18 cellular contexts compared by ENCODE assay signal in the genomic region with DNA sequence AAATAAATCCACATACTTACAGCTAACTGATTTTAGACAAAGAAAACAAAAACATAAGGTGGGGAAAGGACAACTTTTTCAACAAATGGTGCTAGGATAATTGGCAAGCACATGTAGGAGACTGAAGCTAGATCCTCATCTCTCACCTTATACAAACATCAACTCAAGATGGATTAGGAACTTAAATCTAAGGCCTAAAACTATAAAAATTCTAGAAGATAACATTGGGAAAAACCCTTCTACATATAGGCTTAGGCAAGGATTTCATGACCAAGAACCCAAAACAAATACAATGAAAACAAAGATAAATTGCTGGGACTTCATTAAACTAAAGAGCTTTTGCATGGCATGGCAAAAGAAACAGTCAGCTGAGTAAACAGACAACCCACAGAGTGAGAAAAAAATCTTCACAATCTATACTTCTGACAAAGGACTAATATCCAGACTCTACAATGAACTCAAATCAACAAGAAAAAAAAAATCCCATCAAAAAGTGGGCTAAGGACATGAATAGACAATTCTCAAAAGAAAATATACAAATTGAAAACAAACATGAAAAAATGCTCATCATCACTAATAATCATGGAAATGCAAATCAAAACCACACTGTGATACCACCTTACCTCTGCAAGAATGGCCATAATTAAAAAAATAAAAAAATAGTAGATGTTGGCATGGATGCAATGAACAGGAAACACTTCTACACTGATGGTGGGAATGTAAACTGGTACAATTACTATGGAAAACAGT. TPM values are rescaled to one million over a fixed set of nuclear protein-coding genes. Genes with fewer than 3 reads are reported as not detected.
DNase-seq lines count a peak whose midpoint lies in the region; ATAC-seq and TF ChIP-seq lines count a peak whose summit lies in the region.
"Had no signal": no experiment of that assay in that cellular context is flagged by ENCODE, and none has a peak within 500 bp of the region (broad histone marks: within the 10 kb centered on the region; RNA-seq: fewer than 3 reads in every experiment).

No MANE protein-coding gene starts in this region.

- H3K4me3 ChIP-seq in left lung, result no peak overlapping the region
- H3K4me3 ChIP-seq: BLaER1, GM12878, GM23338 had no signal

- H3K4me3 Mint-ChIP-seq in T-cell, result no peak overlapping the region
- H3K4me3 Mint-ChIP-seq: CD8-positive, alpha-beta memory T cell; GM23338 had no signal

- peaks cover 0 to 3% of the 10 kb centered on the region in 2 donors for H3K27me3 Mint-ChIP-seq in T-cell

- TF ChIP-seq CTCF in left lung (IDR thresholded peaks at IDR 0.05), result no peak

- ATAC-seq in left lobe of liver, result peak; percentile 2
- ATAC-seq in left lung, result no peak
- ATAC-seq in T-cell (replicated peaks in 1 of 4), result no peak
- ATAC-seq: GM12878, GM23338 had no signal

- no peaks in the 10 kb centered on the region for H3K4me1 ChIP-seq in left lung
- H3K4me1 ChIP-seq: BLaER1 had no signal

- CTCF ChIA-PET in T-cell (lab: Charles Lee), result no interaction called here

- no peak overlapping the region for H3K27ac ChIP-seq in left lung
- H3K27ac ChIP-seq: BLaER1 had no signal

- no peaks in the 10 kb centered on the region for H3K36me3 ChIP-seq in left lung
- H3K36me3 ChIP-seq: BLaER1 had no signal

- no peak overlapping the region for H3K27ac Mint-ChIP-seq in T-cell
- H3K27ac Mint-ChIP-seq: CD8-positive, alpha-beta memory T cell; GM23338 had no signal

- no peaks in the 10 kb centered on the region for H3K4me1 Mint-ChIP-seq in T-cell
- H3K4me1 Mint-ChIP-seq: CD8-positive, alpha-beta memory T cell; GM23338 had no signal

- H3K9me3 ChIP-seq in left lung, result no peaks in the 10 kb centered on the region
- H3K9me3 ChIP-seq: BLaER1 had no signal

- intact Hi-C loops in left lung (cut with DNase I), result no loop called here

- H3K36me3 Mint-ChIP-seq in T-cell, result no peaks in the 10 kb centered on the region
- H3K36me3 Mint-ChIP-seq: CD8-positive, alpha-beta memory T cell had no signal

- H3K27me3 ChIP-seq in left lung, result no peaks in the 10 kb centered on the region
- H3K27me3 ChIP-seq: BLaER1 had no signal

- DNase-seq in NCI-H1417 (lab: John Stamatoyannopoulos, UW) (peak in 2 of 3 experiments; percentile 19 to 58), NCI-H1417 treated with DMSO at 0.1 percent for 48 hours (lab: John Stamatoyannopoulos, UW) (no peak), COR-L47 (lab: John Stamatoyannopoulos, UW) (peak; percentile 2), NCI-H146 treated with DMSO at 0.1 percent for 48 hours (lab: John Stamatoyannopoulos, UW; ENCODE audit: unreplicated experiment) (peak; percentile 55), left lobe of liver (ENCODE audit: low spot score) (no peak), left lung (no peak), HCEC 1CT (no peak), T-cell (no peak)
- DNase-seq: 8988T; AML-193; CD8-positive, alpha-beta memory T cell; DMS79; H7 had no signal

- POLR2A ChIA-PET in T-cell (lab: Charles Lee), result no interaction called here

- H3K9me3 Mint-ChIP-seq in T-cell, result no peaks in the 10 kb centered on the region
- H3K9me3 Mint-ChIP-seq: CD8-positive, alpha-beta memory T cell; GM23338 had no signal

RNA-seq across cellular contexts. Expression of gene AFP, which starts 14.1 kb away (rescaled TPM):
- total RNA-seq in left lobe of liver, result 3.3 TPM
- under 1 TPM in 1 of 2 donors, not detected in 1; 0.73 TPM for total RNA-seq in left lung
- 1 to 10 TPM in 3 of 5 donors, not detected in 2; 1.6 to 3.6 (median 2.5) TPM for total RNA-seq in T-cell
- total RNA-seq: CD8-positive, alpha-beta memory T cell; G401; HT-29 had no signal

RNA-seq across cellular contexts. Expression of gene ALB, which starts 17.8 kb away (rescaled TPM):
- total RNA-seq in left lobe of liver (99,767 TPM), left lung (under 1 TPM in 1 of 2 donors, not detected in 1; 0.99 TPM), T-cell (10 to 100 TPM in 3 of 5 donors, not detected in 2; 30.4 to 58.6 (median 33.6) TPM)
- total RNA-seq: CD8-positive, alpha-beta memory T cell; G401; GM23338; HT-29 had no signal

RNA-seq across cellular contexts. Expression of gene AFM, which starts 59.7 kb away (rescaled TPM):
- total RNA-seq in left lobe of liver (208 TPM), left lung (not detected), T-cell (under 1 TPM in 1 of 5 donors, not detected in 4; 0.18 TPM)
- total RNA-seq: CD8-positive, alpha-beta memory T cell; G401; GM12878; GM23338; H7; HT-29 had no signal

Comparison
In these comparisons a context has a peak if more than half of its experiments do, and no peak if none do; other contexts are left out.
1. DNase-seq: peak in NCI-H1417 (2 of 3), COR-L47 (single experiment) and NCI-H146 treated with DMSO at 0.1 percent for 48 hours (single experiment); none in NCI-H1417 treated with DMSO at 0.1 percent for 48 hours (single experiment), left lobe of liver (single experiment), left lung (0 of 2), HCEC 1CT (single experiment) and T-cell (0 of 34).
2. RNA of gene ALB, which starts 17.8 kb away (total RNA-seq): 99,767 TPM in left lobe of liver (single experiment); 30.4 to 58.6 TPM in T-cell and 0.99 TPM in left lung; every median in the first group is over 1,000 times any median in the second.
3. RNA of gene AFM, which starts 59.7 kb away (total RNA-seq): 208 TPM in left lobe of liver (single experiment); 0.18 TPM in T-cell and not detected in left lung; every median in the first group is over 100 times any median in the second.